14 cellular contexts compared by ENCODE assay signal in genomic region chr1:159647616-159648015, GRCh38. TPM values are rescaled to one million over a fixed set of nuclear protein-coding genes. Genes with fewer than 3 reads are reported as not detected.
"Had no signal": no experiment of that assay in that cellular context is flagged by ENCODE, and none has a peak within 500 bp of the region (broad histone marks: within the 10 kb centered on the region; RNA-seq: fewer than 3 reads in every experiment).

No MANE protein-coding gene starts in this region.

- DNase-seq: activated CD4-positive, alpha-beta T cell treated with anti-CD3 and anti-CD28 coated beads for 1 hour; activated CD4-positive, alpha-beta T cell treated with anti-CD3 and anti-CD28 coated beads, Interleukin-2, amount 50 U/mL, for 48 hours; activated effector memory CD4-positive, alpha-beta T cell treated with anti-CD3 and anti-CD28 coated beads, Interleukin-2, amount 50 U/mL, for 16 hours; activated T-cell treated with anti-CD3 and anti-CD28 coated beads, Interleukin-2, amount 50 U/mL, for 4 hours; hippocampal formation; stimulated activated CD4-positive, alpha-beta T cell treated with anti-CD3 and anti-CD28 coated beads, Interleukin-4, amount 100 ng/mL, for 1 hour; T-helper 9 cell had no signal

- ATAC-seq: activated T-cell treated with anti-CD3 and anti-CD28 coated beads, Interleukin-2, amount 50 U/mL, for 4 hours had no signal

RNA-seq across cellular contexts. Expression of gene APCS, which starts 60.0 kb away (rescaled TPM):
- total RNA-seq: fibroblast of lung, kidney epithelial cell, osteocyte, pulmonary artery endothelial cell, temporal lobe, urinary bladder had no signal
- polyA plus RNA-seq: fibroblast of lung, neural cell had no signal
